ENCODE assay signal across 1 cellular context in genomic region chr4:165378763-165379631, GRCh38.
TF ChIP-seq lines count a peak whose summit lies in the region.

TSS of gene CPE (plus strand) at chr4:165379008. CDS start at chr4:165379222, 214 bp downstream.

TF ChIP-seq in HepG2, 621 proteins besides CTCF, POLR2A, EP300 and RAD21 (continued from another document and continues in another):
- TF ChIP-seq PAXIP1 (CRISPR knock-in tag; conservative IDR thresholded peaks at IDR 0.05): peak; percentile 61
- TF ChIP-seq CBX1 (IDR thresholded peaks at IDR 0.05; ENCODE audit: low read depth): peak; percentile 53
- TF ChIP-seq MEIS1 (CRISPR knock-in tag; IDR thresholded peaks at IDR 0.05; ENCODE audit: borderline replicate concordance): peak; percentile 92
- TF ChIP-seq TRIM22 (IDR thresholded peaks at IDR 0.05): no peak
- TF ChIP-seq ARNTL (CRISPR knock-in tag; IDR thresholded peaks at IDR 0.05): peak; percentile 25; the same call in 1 of the 2 replicates
- TF ChIP-seq HBP1 (CRISPR knock-in tag; IDR thresholded peaks at IDR 0.05; ENCODE audit: low read depth): peak; percentile 74
- no peak; the same call in 1 of the 2 replicates for TF ChIP-seq TMF1 (CRISPR knock-in tag; IDR thresholded peaks at IDR 0.05; ENCODE audit: low read depth)
- TF ChIP-seq ASH2L (IDR thresholded peaks at IDR 0.05; ENCODE audit: insufficient read length, low read depth, low read length): peak; percentile 84
- TF ChIP-seq FOSL1 (CRISPR knock-in tag; IDR thresholded peaks at IDR 0.05; ENCODE audit: borderline replicate concordance): no peak
- no peak for TF ChIP-seq SIN3B (IDR thresholded peaks at IDR 0.05; ENCODE audit: low read length)
- TF ChIP-seq ZNF232 (CRISPR knock-in tag; IDR thresholded peaks at IDR 0.05; ENCODE audit: borderline replicate concordance): peak; percentile 65; the same call in 1 of the 2 replicates
- TF ChIP-seq SNAPC2 (CRISPR knock-in tag; IDR thresholded peaks at IDR 0.05): no peak; the same call in 1 of the 2 replicates
- peak; percentile 96 for TF ChIP-seq ZNF687 (CRISPR knock-in tag; IDR thresholded peaks at IDR 0.05)
- TF ChIP-seq STAT5B (CRISPR knock-in tag; IDR thresholded peaks at IDR 0.05): no peak
- TF ChIP-seq ZNF12 (CRISPR knock-in tag; IDR thresholded peaks at IDR 0.05): peak; percentile 39
- no peak for TF ChIP-seq KLF13 (CRISPR knock-in tag; IDR thresholded peaks at IDR 0.05)
- TF ChIP-seq ZNF747 (CRISPR knock-in tag; IDR thresholded peaks at IDR 0.05; ENCODE audit: borderline replicate concordance): peak; percentile 76
- TF ChIP-seq, protein P1, sequence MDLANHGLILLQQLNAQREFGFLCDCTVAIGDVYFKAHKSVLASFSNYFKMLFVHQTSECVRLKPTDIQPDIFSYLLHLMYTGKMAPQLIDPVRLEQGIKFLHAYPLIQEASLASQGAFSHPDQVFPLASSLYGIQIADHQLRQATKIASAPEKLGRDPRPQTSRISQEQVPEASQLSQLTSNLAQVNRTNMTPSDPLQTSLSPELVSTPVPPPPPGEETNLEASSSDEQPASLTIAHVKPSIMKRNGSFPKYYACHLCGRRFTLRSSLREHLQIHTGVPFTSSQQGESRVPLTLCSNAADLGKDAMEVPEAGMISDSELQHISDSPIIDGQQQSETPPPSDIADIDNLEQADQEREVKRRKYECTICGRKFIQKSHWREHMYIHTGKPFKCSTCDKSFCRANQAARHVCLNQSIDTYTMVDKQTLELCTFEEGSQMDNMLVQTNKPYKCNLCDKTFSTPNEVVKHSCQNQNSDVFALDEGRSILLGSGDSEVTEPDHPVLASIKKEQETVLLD (CRISPR knock-in tag; IDR thresholded peaks at IDR 0.05; ENCODE audit: low read depth): peak; percentile 69; the same call in 1 of the 2 replicates
- TF ChIP-seq JUN (CRISPR knock-in tag; IDR thresholded peaks at IDR 0.05): peak; percentile 45; the same call in 1 of the 2 replicates
- peak; percentile 96 for TF ChIP-seq POLR2G (IDR thresholded peaks at IDR 0.05; ENCODE audit: low read depth, low read length)
- no peak for TF ChIP-seq TBX3 (IDR thresholded peaks at IDR 0.05; ENCODE audit: borderline replicate concordance)
- no peak for TF ChIP-seq ATF1 (CRISPR knock-in tag; IDR thresholded peaks at IDR 0.05)
- TF ChIP-seq, protein P2, sequence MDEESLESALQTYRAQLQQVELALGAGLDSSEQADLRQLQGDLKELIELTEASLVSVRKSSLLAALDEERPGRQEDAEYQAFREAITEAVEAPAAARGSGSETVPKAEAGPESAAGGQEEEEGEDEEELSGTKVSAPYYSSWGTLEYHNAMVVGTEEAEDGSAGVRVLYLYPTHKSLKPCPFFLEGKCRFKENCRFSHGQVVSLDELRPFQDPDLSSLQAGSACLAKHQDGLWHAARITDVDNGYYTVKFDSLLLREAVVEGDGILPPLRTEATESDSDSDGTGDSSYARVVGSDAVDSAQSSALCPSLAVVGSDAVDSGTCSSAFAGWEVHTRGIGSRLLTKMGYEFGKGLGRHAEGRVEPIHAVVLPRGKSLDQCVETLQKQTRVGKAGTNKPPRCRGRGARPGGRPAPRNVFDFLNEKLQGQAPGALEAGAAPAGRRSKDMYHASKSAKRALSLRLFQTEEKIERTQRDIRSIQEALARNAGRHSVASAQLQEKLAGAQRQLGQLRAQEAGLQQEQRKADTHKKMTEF (CRISPR knock-in tag; IDR thresholded peaks at IDR 0.05): peak; percentile 91
- TF ChIP-seq, protein P3, sequence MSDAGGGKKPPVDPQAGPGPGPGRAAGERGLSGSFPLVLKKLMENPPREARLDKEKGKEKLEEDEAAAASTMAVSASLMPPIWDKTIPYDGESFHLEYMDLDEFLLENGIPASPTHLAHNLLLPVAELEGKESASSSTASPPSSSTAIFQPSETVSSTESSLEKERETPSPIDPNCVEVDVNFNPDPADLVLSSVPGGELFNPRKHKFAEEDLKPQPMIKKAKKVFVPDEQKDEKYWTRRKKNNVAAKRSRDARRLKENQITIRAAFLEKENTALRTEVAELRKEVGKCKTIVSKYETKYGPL (CRISPR knock-in tag; IDR thresholded peaks at IDR 0.05): no peak
- peak; percentile 56; the same call in 1 of the 2 replicates for TF ChIP-seq ZNF616 (CRISPR knock-in tag; IDR thresholded peaks at IDR 0.05; ENCODE audit: low read depth)
- no peak for TF ChIP-seq NFRKB (IDR thresholded peaks at IDR 0.05)
- peak; percentile 36; the same call in 1 of the 2 replicates for TF ChIP-seq ZBTB26 (CRISPR knock-in tag; IDR thresholded peaks at IDR 0.05; ENCODE audit: borderline replicate concordance)
- TF ChIP-seq ZNF432 (CRISPR knock-in tag; IDR thresholded peaks at IDR 0.05; ENCODE audit: borderline replicate concordance): no peak
- 0 out of 2 replicates have a peak, but pooled peaks have one; percentile 37 for TF ChIP-seq ZNF792 (CRISPR knock-in tag; IDR thresholded peaks at IDR 0.05)
- TF ChIP-seq REL (CRISPR knock-in tag; conservative IDR thresholded peaks at IDR 0.05): peak; percentile 74; the same call in 1 of the 2 replicates
- no peak for TF ChIP-seq FUBP1 (CRISPR knock-in tag; IDR thresholded peaks at IDR 0.05; ENCODE audit: borderline replicate concordance)
- peak; percentile 90 for TF ChIP-seq ZNF543 (CRISPR knock-in tag; IDR thresholded peaks at IDR 0.05)
- peak; percentile 25; the same call in 1 of the 2 replicates for TF ChIP-seq ETV5 (CRISPR knock-in tag; IDR thresholded peaks at IDR 0.05; ENCODE audit: borderline replicate concordance)
- peak; percentile 89 for TF ChIP-seq ATF7-NPFF (CRISPR knock-in tag; IDR thresholded peaks at IDR 0.05; ENCODE audit: low read depth)
- TF ChIP-seq, protein P4, sequence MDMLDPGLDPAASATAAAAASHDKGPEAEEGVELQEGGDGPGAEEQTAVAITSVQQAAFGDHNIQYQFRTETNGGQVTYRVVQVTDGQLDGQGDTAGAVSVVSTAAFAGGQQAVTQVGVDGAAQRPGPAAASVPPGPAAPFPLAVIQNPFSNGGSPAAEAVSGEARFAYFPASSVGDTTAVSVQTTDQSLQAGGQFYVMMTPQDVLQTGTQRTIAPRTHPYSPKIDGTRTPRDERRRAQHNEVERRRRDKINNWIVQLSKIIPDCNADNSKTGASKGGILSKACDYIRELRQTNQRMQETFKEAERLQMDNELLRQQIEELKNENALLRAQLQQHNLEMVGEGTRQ (IDR thresholded peaks at IDR 0.05; ENCODE audit: low read depth, low read length): no peak
- TF ChIP-seq, protein P4 (CRISPR knock-in tag; IDR thresholded peaks at IDR 0.05; ENCODE audit: borderline replicate concordance): no peak; the same call in 1 of the 2 replicates
- TF ChIP-seq ZFP41 (CRISPR knock-in tag; IDR thresholded peaks at IDR 0.05; ENCODE audit: borderline replicate concordance): peak; percentile 51; the same call in 1 of the 2 replicates
- no peak for TF ChIP-seq TBP (CRISPR knock-in tag; IDR thresholded peaks at IDR 0.05)
- TF ChIP-seq FOXM1 (CRISPR knock-in tag; IDR thresholded peaks at IDR 0.05): no peak
- no peak for TF ChIP-seq JARID2 (CRISPR knock-in tag; IDR thresholded peaks at IDR 0.05; ENCODE audit: insufficient replicate concordance)
- TF ChIP-seq SOX13 (IDR thresholded peaks at IDR 0.05): 0 out of 2 replicates have a peak, but pooled peaks have one; percentile 13
- peak in 1 of 2 experiments; percentile 71; a peak in 2 of 4 replicates for TF ChIP-seq SOX13 (CRISPR knock-in tag; conservative IDR thresholded peaks at IDR 0.05 in 1 of 2, IDR thresholded peaks at IDR 0.05 in 1 of 2)
